Comparison of ENCODE assay signal across 1 cellular context in genomic region chr6:6723316-6723715, GRCh38.
TF ChIP-seq lines count a peak whose summit lies in the region.

No MANE protein-coding gene starts in this region.

TF ChIP-seq in HepG2, 621 proteins besides CTCF, POLR2A, EP300 and RAD21 (continued from another document):
- no peak for TF ChIP-seq ZNF646 (CRISPR knock-in tag; IDR thresholded peaks at IDR 0.05)
- no peak for TF ChIP-seq SMAD3 (CRISPR knock-in tag; IDR thresholded peaks at IDR 0.05)
- TF ChIP-seq REL (CRISPR knock-in tag; conservative IDR thresholded peaks at IDR 0.05): no peak
- no peak for TF ChIP-seq FOXK1 (CRISPR knock-in tag; IDR thresholded peaks at IDR 0.05; ENCODE audit: borderline replicate concordance, low read depth)
- TF ChIP-seq ZNF558 (CRISPR knock-in tag; IDR thresholded peaks at IDR 0.05; ENCODE audit: borderline replicate concordance): no peak
- TF ChIP-seq BATF2 (CRISPR knock-in tag; IDR thresholded peaks at IDR 0.05): no peak
- no peak for TF ChIP-seq NR2C2 (CRISPR knock-in tag; IDR thresholded peaks at IDR 0.05; ENCODE audit: borderline replicate concordance)
- no peak for TF ChIP-seq ATM (IDR thresholded peaks at IDR 0.05; ENCODE audit: borderline replicate concordance)
- TF ChIP-seq ZNF530 (CRISPR knock-in tag; IDR thresholded peaks at IDR 0.05; ENCODE audit: low read depth): no peak
- no peak for TF ChIP-seq ISX (CRISPR knock-in tag; conservative IDR thresholded peaks at IDR 0.05)
- no peak for TF ChIP-seq ZNF281 (CRISPR knock-in tag; IDR thresholded peaks at IDR 0.05; ENCODE audit: borderline replicate concordance)
TF ChIP-seq in HepG2: peak in this region for 0.
